In genomic region chr5:179271301-179271650, GRCh38 we compare ENCODE assay signal across 19 cellular contexts.
DNase-seq lines count a peak whose midpoint lies in the region; ATAC-seq, FAIRE-seq and TF ChIP-seq lines count a peak whose summit lies in the region.
"Had no signal": no experiment of that assay in that cellular context is flagged by ENCODE, and none has a peak within 500 bp of the region (broad histone marks: within the 10 kb centered on the region; RNA-seq: fewer than 3 reads in every experiment).

No MANE protein-coding gene starts in this region.

- ATAC-seq in SK-N-SH treated with all-trans-retinoic acid at 6 μM for 48 hours: no peak
- ATAC-seq: heart left ventricle had no signal

- H3K9me3 ChIP-seq in SK-N-SH (no peaks in the 10 kb centered on the region), subcutaneous abdominal adipose tissue (ENCODE audit: control insufficient read depth in 5 of 5, low read length in 5 of 5) (no peaks in the 10 kb centered on the region)
- H3K9me3 ChIP-seq: BLaER1, heart left ventricle, neutrophil had no signal

- H3K36me3 ChIP-seq in SK-N-SH (replicated peaks in 1 of 2; ENCODE audit: control insufficient read depth in 1 of 2, insufficient read depth in 2 of 2, low read length in 1 of 2) (no peaks in the 10 kb centered on the region), subcutaneous abdominal adipose tissue (ENCODE audit: control insufficient read depth in 5 of 5, insufficient read depth in 5 of 5, low read length in 5 of 5) (peaks cover 0 to 13% (median 2%) of the 10 kb centered on the region in 5 donors)
- H3K36me3 ChIP-seq: BLaER1, heart left ventricle, neutrophil had no signal

- no peak overlapping the region for H2AFZ ChIP-seq in SK-N-SH (ENCODE audit: low read depth)

- H3K79me2 ChIP-seq in SK-N-SH (ENCODE audit: insufficient read depth): no peaks in the 10 kb centered on the region

- H3K27ac ChIP-seq in SK-N-SH (ENCODE audit: low read depth in 2 of 2, low read length in 1 of 2) (peak overlapping the region in 1 of 2 experiments; percentile 96; a peak in 2 of 4 replicates), subcutaneous abdominal adipose tissue (ENCODE audit: low read depth, low read length) (peak overlapping the region; percentile 93)
- H3K27ac ChIP-seq: 22Rv1, BLaER1, neutrophil had no signal

- H3K27me3 Mint-ChIP-seq in chondrocyte (ENCODE audit: low read depth): no peaks in the 10 kb centered on the region
- H3K27me3 Mint-ChIP-seq: activated naive CD8-positive, alpha-beta T cell had no signal

- WGBS in SK-N-SH (ENCODE audit: low lambda C conversion rate): 40% methylated on average over 1 of the region's 9 CpGs

- no peak overlapping the region for H3K4me2 ChIP-seq in SK-N-SH
- H3K4me2 ChIP-seq: BLaER1 had no signal

- no peaks in the 10 kb centered on the region for H3K9me3 Mint-ChIP-seq in chondrocyte (ENCODE audit: low read depth)

- CTCF ChIA-PET in SK-N-SH (lab: Yijun Ruan, JAX): interaction anchor here (0.7 to 6.2 kb wide), 6 partner anchors 10 to 223 kb away, joined by 3 to 35 read pairs (median 12); no protein-coding TSS in a partner anchor

- H3K27ac Mint-ChIP-seq in chondrocyte (ENCODE audit: unreplicated experiment): no peak overlapping the region
- H3K27ac Mint-ChIP-seq: activated naive CD8-positive, alpha-beta T cell had no signal

- TF ChIP-seq CTCF in SK-N-SH (IDR thresholded peaks at IDR 0.05) (no peak), chondrocyte (IDR thresholded peaks at IDR 0.05) (no peak), D721Med (IDR thresholded peaks at IDR 0.05; ENCODE audit: insufficient read depth, missing control alignments) (no peak)

- peaks cover 53% of the 10 kb centered on the region for H3K4me1 Mint-ChIP-seq in chondrocyte (ENCODE audit: low read depth)

- H3K4me1 ChIP-seq in SK-N-SH (ENCODE audit: control insufficient read depth in 1 of 2, insufficient read depth in 2 of 2, low read depth in 1 of 2, low read length in 1 of 2): peaks cover 0 to 100% of the 10 kb centered on the region in 2 experiments; a peak in 1 of 4 replicates
- H3K4me1 ChIP-seq in subcutaneous abdominal adipose tissue (ENCODE audit: control insufficient read depth in 5 of 5, insufficient read depth in 5 of 5, low read length in 5 of 5): peaks cover 31 to 100% (median 97%) of the 10 kb centered on the region in 5 donors

- H3K27me3 ChIP-seq in SK-N-SH (ENCODE audit: insufficient read depth) (no peaks in the 10 kb centered on the region), subcutaneous abdominal adipose tissue (ENCODE audit: control insufficient read depth in 5 of 5, insufficient read depth in 4 of 5, low read length in 5 of 5) (peaks cover 0 to 5% (median 0%) of the 10 kb centered on the region in 5 donors)
- H3K27me3 ChIP-seq: BLaER1 had no signal

- no peak overlapping the region for H3K4me3 Mint-ChIP-seq in chondrocyte (ENCODE audit: unreplicated experiment)
- H3K4me3 Mint-ChIP-seq: activated naive CD8-positive, alpha-beta T cell had no signal

- H4K20me1 ChIP-seq in SK-N-SH (ENCODE audit: insufficient read depth): no peaks in the 10 kb centered on the region
- H4K20me1 ChIP-seq: BLaER1 had no signal

- H3K9ac ChIP-seq in SK-N-SH (no peak overlapping the region), subcutaneous abdominal adipose tissue (ENCODE audit: low read length in 5 of 5) (peak overlapping the region in 1 of 5 donors; percentile 44)
- H3K9ac ChIP-seq: BLaER1 had no signal

- no peak for TF ChIP-seq EP300 in SK-N-SH (IDR thresholded peaks at IDR 0.05; ENCODE audit: borderline replicate concordance in 1 of 2, low read depth in 1 of 2, low read length in 1 of 2)

- H3K4me3 ChIP-seq in SK-N-SH (ENCODE audit: low read depth in 2 of 2, low read length in 1 of 2) (no peak overlapping the region), subcutaneous abdominal adipose tissue (ENCODE audit: low read depth in 1 of 5, low read length in 5 of 5) (no peak overlapping the region)
- H3K4me3 ChIP-seq: BLaER1, heart left ventricle had no signal

- H3K36me3 Mint-ChIP-seq in chondrocyte (ENCODE audit: low read depth): no peaks in the 10 kb centered on the region
- H3K36me3 Mint-ChIP-seq: activated naive CD8-positive, alpha-beta T cell had no signal

- DNase-seq in SK-N-SH (peak; percentile 33), chondrocyte (ENCODE audit: low spot score) (peak; percentile 79), mesenteric fat pad (ENCODE audit: low spot score) (peak; percentile 82), SHP77 (lab: John Stamatoyannopoulos, UW) (no peak), D721Med (ENCODE audit: insufficient read length, low spot score) (no peak), NCI-H1694 treated with DMSO at 0.1 percent for 48 hours (lab: John Stamatoyannopoulos, UW) (no peak)
- DNase-seq: activated CD4-positive, alpha-beta T cell treated with anti-CD3 and anti-CD28 coated beads, Interleukin-2, amount 50 U/mL, for 1 hour; H7; NCI-H1417; NCI-H2227 treated with DMSO at 0.1 percent for 48 hours; stimulated activated CD4-positive, alpha-beta T cell treated with anti-CD3 and anti-CD28 coated beads, Interleukin-4, amount 100 ng/mL, for 1 hour had no signal

- H3F3A ChIP-seq in SK-N-SH (replicated peaks; ENCODE audit: insufficient read depth): no peaks in the 10 kb centered on the region

- no peaks in the 10 kb centered on the region for H3K9me2 ChIP-seq in SK-N-SH

- FAIRE-seq in D721Med (lab: Jason Lieb, UNC): no peak
- FAIRE-seq: islet of Langerhans had no signal

- no peak for TF ChIP-seq RAD21 in SK-N-SH (IDR thresholded peaks at IDR 0.05; ENCODE audit: low read length)

- POLR2A ChIA-PET in SK-N-SH (lab: Yijun Ruan, JAX): interaction anchor here (1.0 to 1.8 kb wide), 3 partner anchors 14 to 352 kb away, joined by 3 to 13 read pairs (median 6); partner anchors contain the start of gene HNRNPH1

TF ChIP-seq in SK-N-SH, 30 proteins besides CTCF, POLR2A, EP300 and RAD21:
- TF ChIP-seq TAF1 (IDR thresholded peaks at IDR 0.05; ENCODE audit: borderline replicate concordance, low read depth, low read length) (no peak), FOXJ3 (CRISPR knock-in tag; IDR thresholded peaks at IDR 0.05) (no peak), MEF2A (IDR thresholded peaks at IDR 0.05; ENCODE audit: borderline replicate concordance, low read depth) (no peak), NRF1 (IDR thresholded peaks at IDR 0.05; ENCODE audit: low read depth, low read length) (no peak), GABPA (IDR thresholded peaks at IDR 0.05; ENCODE audit: low read depth) (no peak), SMC3 (IDR thresholded peaks at IDR 0.05; ENCODE audit: low read depth, low read length) (no peak), ELF1 (IDR thresholded peaks at IDR 0.05) (no peak), RXRA (IDR thresholded peaks at IDR 0.05; ENCODE audit: borderline replicate concordance, low read depth) (no peak), ZBTB33 (IDR thresholded peaks at IDR 0.05; ENCODE audit: borderline replicate concordance, low read depth) (no peak), POLR2AphosphoS5 (IDR thresholded peaks at IDR 0.05; ENCODE audit: low read depth, low read length) (no peak), TCF12 (IDR thresholded peaks at IDR 0.05) (no peak)

TF ChIP-seq in SK-N-SH treated with all-trans-retinoic acid at 6 μM for 48 hours, 23 proteins besides CTCF, POLR2A, EP300 and RAD21:
- TF ChIP-seq CSRNP3 (CRISPR knock-in tag; IDR thresholded peaks at IDR 0.05) (no peak), PATZ1 (CRISPR knock-in tag; IDR thresholded peaks at IDR 0.05; ENCODE audit: borderline replicate concordance) (no peak)

Comparison
In these comparisons a context has a peak if more than half of its experiments do, and no peak if none do; other contexts are left out.
1. DNase-seq: peak in SK-N-SH (single experiment), chondrocyte (single experiment) and mesenteric fat pad (single experiment); none in SHP77 (0 of 2), D721Med (single experiment) and NCI-H1694 treated with DMSO at 0.1 percent for 48 hours (single experiment).